In the genomic region with DNA sequence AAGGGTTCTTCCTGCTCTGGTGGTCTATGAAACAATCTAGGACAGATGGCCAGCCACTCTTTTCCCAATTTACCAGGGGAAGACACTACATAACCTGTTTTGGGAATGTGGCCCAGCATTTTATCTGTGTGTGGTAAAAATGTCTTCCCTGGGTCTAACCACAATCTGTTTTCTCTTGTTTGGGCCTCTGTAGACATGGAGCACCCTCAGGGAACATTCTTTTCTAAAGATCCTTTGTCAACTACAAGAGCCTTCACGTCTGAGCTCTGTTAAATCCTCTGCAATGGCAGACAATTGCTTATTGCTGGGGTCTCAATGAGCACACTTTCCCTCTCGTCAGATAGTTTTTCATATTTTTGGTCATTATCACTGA, we compare ENCODE assay signal across 19 cellular contexts. TPM values are rescaled to one million over a fixed set of nuclear protein-coding genes. Genes with fewer than 3 reads are reported as not detected.
A peak's percentile ranks its signal among the peaks of the same experiment; 100 is the strongest.
DNase-seq lines count a peak whose midpoint lies in the region; ATAC-seq, FAIRE-seq and TF ChIP-seq lines count a peak whose summit lies in the region.
"Had no signal": no experiment of that assay in that cellular context is flagged by ENCODE, and none has a peak within 500 bp of the region (broad histone marks: within the 10 kb centered on the region; RNA-seq: fewer than 3 reads in every experiment).

No MANE protein-coding gene starts in this region.

- H3K4me2 ChIP-seq in H1 (ENCODE audit: insufficient read depth in 1 of 2, low read depth in 2 of 2, low read length in 2 of 2) = no peak overlapping the region

- no TSS peak for BruUV-seq in Panc1 (replicated peaks; lab: Mats Ljungman, UMichigan)

- no peak overlapping the region for H3K14ac ChIP-seq in H1 (ENCODE audit: insufficient read length)

- H3K9ac ChIP-seq in H1 (replicated peaks in 1 of 4; ENCODE audit: extremely low read depth in 1 of 4, low read depth in 3 of 4, low read length in 3 of 4) = no peak overlapping the region

- H3K9me3 ChIP-seq in Panc1 (ENCODE audit: control insufficient read depth, insufficient read depth, low read depth, low read length) (no peaks in the 10 kb centered on the region), H1 (ENCODE audit: insufficient read depth in 2 of 2, low read depth in 1 of 2, low read length in 1 of 2) (no peaks in the 10 kb centered on the region)
- H3K9me3 ChIP-seq: right atrium auricular region had no signal

- H4K8ac ChIP-seq in H1 (ENCODE audit: extremely low read depth, insufficient read depth, low read length) = no peak overlapping the region

- no peaks in the 10 kb centered on the region for H3K9me3 Mint-ChIP-seq in osteocyte (ENCODE audit: unreplicated experiment)
- H3K9me3 Mint-ChIP-seq: activated naive CD8-positive, alpha-beta T cell treated with anti-CD3 and anti-CD28 coated beads for 36 hours; CD4-positive, CD25-positive, alpha-beta regulatory T cell had no signal

- peak overlapping the region; percentile 84 for H3K27ac Mint-ChIP-seq in osteocyte (ENCODE audit: unreplicated experiment)
- H3K27ac Mint-ChIP-seq: activated naive CD8-positive, alpha-beta T cell treated with anti-CD3 and anti-CD28 coated beads for 36 hours; CD4-positive, CD25-positive, alpha-beta regulatory T cell had no signal

- H3K23me2 ChIP-seq in H1 (ENCODE audit: low read depth, low read length) = no peaks in the 10 kb centered on the region

- H3K4me3 ChIP-seq in Panc1 (ENCODE audit: low read depth in 2 of 2, low read length in 2 of 2) (no peak overlapping the region), H1 (ENCODE audit: extremely low read depth in 1 of 4, insufficient read depth in 2 of 4, low read depth in 3 of 4, low read length in 4 of 4) (no peak overlapping the region)
- H3K4me3 ChIP-seq: right atrium auricular region had no signal

- peaks cover 30% of the 10 kb centered on the region for H3K4me1 Mint-ChIP-seq in osteocyte (ENCODE audit: unreplicated experiment)

- no peaks in the 10 kb centered on the region for H3K36me3 ChIP-seq in Panc1 (ENCODE audit: control insufficient read depth, insufficient read depth, low read length)
- no peaks in the 10 kb centered on the region for H3K36me3 ChIP-seq in H1 (ENCODE audit: control insufficient read depth in 2 of 4, insufficient read depth in 4 of 4, low read length in 3 of 4)
- H3K36me3 ChIP-seq: right atrium auricular region had no signal

- H3K79me2 ChIP-seq in H1 (ENCODE audit: control insufficient read depth in 1 of 2, insufficient read depth in 2 of 2, low read length in 2 of 2) = no peaks in the 10 kb centered on the region

- H3K79me1 ChIP-seq in H1 (ENCODE audit: low read depth, low read length) = no peaks in the 10 kb centered on the region

- H3K27ac ChIP-seq in Panc1 (ENCODE audit: low read length) (peak overlapping the region; percentile 32; the same call in 1 of the 2 replicates), H1 (ENCODE audit: low read depth, low read length) (no peak overlapping the region)
- H3K27ac ChIP-seq: right atrium auricular region had no signal

- no peak overlapping the region for H4K5ac ChIP-seq in H1 (ENCODE audit: insufficient read length, low read depth, low read length)

- no peaks in the 10 kb centered on the region for H3K27me3 Mint-ChIP-seq in osteocyte (ENCODE audit: unreplicated experiment)

- H2BK120ac ChIP-seq in H1 (replicated peaks; ENCODE audit: low read depth, low read length) = no peak overlapping the region

- DNase-seq in GM18507 (ENCODE audit: extremely low spot score, insufficient read length, low read depth) = no peak
- no peak for DNase-seq in Panc1 (ENCODE audit: low read depth, low spot score)
- no peak for DNase-seq in H1 (ENCODE audit: low read depth in 1 of 2, low spot score in 2 of 2)
- no peak for DNase-seq in osteocyte (ENCODE audit: extremely low spot score, unreplicated experiment)
- DNase-seq in T-helper 9 cell = no peak
- DNase-seq: activated T-cell treated with anti-CD3 and anti-CD28 coated beads for 4 hours, NCI-H1105 treated with DMSO at 0.1 percent for 48 hours had no signal

- no peaks in the 10 kb centered on the region for H3K36me3 Mint-ChIP-seq in osteocyte (ENCODE audit: unreplicated experiment)
- H3K36me3 Mint-ChIP-seq: activated naive CD8-positive, alpha-beta T cell treated with anti-CD3 and anti-CD28 coated beads for 36 hours; CD4-positive, CD25-positive, alpha-beta regulatory T cell had no signal

- peak overlapping the region; percentile 10; the same call in 1 of the 2 replicates for H2BK5ac ChIP-seq in H1 (ENCODE audit: low read depth, low read length)

- TF ChIP-seq CTCF in Panc1 (IDR thresholded peaks at IDR 0.05) (no peak), H1 (IDR thresholded peaks at IDR 0.05; ENCODE audit: control extremely low read depth in 1 of 3, insufficient read depth in 1 of 3, low read depth in 1 of 3, low read length in 3 of 3) (no peak), osteocyte (IDR thresholded peaks at IDR 0.05) (no peak)

- no peak overlapping the region for H2AFZ ChIP-seq in H1 (ENCODE audit: low read length)

- no peak overlapping the region for H2BK12ac ChIP-seq in H1 (ENCODE audit: low read depth, low read length)

- H3K4me3 Mint-ChIP-seq in osteocyte (ENCODE audit: unreplicated experiment) = no peak overlapping the region
- H3K4me3 Mint-ChIP-seq: activated naive CD8-positive, alpha-beta T cell treated with anti-CD3 and anti-CD28 coated beads for 36 hours; CD4-positive, CD25-positive, alpha-beta regulatory T cell had no signal

- no peak overlapping the region for H3K4ac ChIP-seq in H1 (replicated peaks; ENCODE audit: insufficient read length, low read depth, low read length)

- peak; percentile 26 for FAIRE-seq in GM18507 (lab: Jason Lieb, UNC)
- no peak for FAIRE-seq in H1 (lab: Jason Lieb, UNC)
- FAIRE-seq: HTR-8/SVneo had no signal

- H3K23ac ChIP-seq in H1 (ENCODE audit: insufficient read length) = no peak overlapping the region

- H3K4me1 ChIP-seq in Panc1 (ENCODE audit: control insufficient read depth, insufficient read depth, low read length) (peaks cover 6% of the 10 kb centered on the region), H1 (replicated peaks in 1 of 4; ENCODE audit: control insufficient read depth in 3 of 4, insufficient read depth in 4 of 4, low read length in 3 of 4) (peaks cover 0 to 7% (median 0%) of the 10 kb centered on the region in 4 experiments; a peak in 2 of 7 replicates)

- no peak for ATAC-seq in Panc1
- no peak for ATAC-seq in HG02852 (IDR thresholded peaks at IDR 0.05; ENCODE audit: unreplicated experiment)
- no peak for ATAC-seq in GM19324 (IDR thresholded peaks at IDR 0.05; ENCODE audit: low FRiP score, unreplicated experiment)
- ATAC-seq in HG03196 (IDR thresholded peaks at IDR 0.05; ENCODE audit: unreplicated experiment) = no peak

- intact Hi-C loops in Panc1 (cut with micrococcal nuclease; ENCODE audit: unreplicated experiment) = no loop called here

- POLR2A ChIA-PET in Panc1 (lab: Charles Lee) (interaction anchor here (0.7 kb wide), 2 partner anchors 42 to 84 kb away, joined by 8 to 11 read pairs; no protein-coding TSS in a partner anchor), H1 (lab: Charles Lee; ENCODE audit: partially characterized antibody) (no interaction called here)

- no peak for TF ChIP-seq EP300 in H1 (IDR thresholded peaks at IDR 0.05; ENCODE audit: borderline replicate concordance in 1 of 2, low read depth in 2 of 2, low read length in 2 of 2)

- H3K27me3 ChIP-seq in Panc1 (ENCODE audit: control insufficient read depth, insufficient read depth, low read length) (no peaks in the 10 kb centered on the region), H1 (replicated peaks in 1 of 4; ENCODE audit: control insufficient read depth in 3 of 4, extremely low read depth in 1 of 4, insufficient read depth in 3 of 4, low read length in 3 of 4) (no peaks in the 10 kb centered on the region)
- H3K27me3 ChIP-seq: right atrium auricular region had no signal

- no peaks in the 10 kb centered on the region for H4K20me1 ChIP-seq in H1 (replicated peaks in 1 of 2; ENCODE audit: control insufficient read depth in 1 of 2, insufficient read depth in 2 of 2, low read length in 2 of 2)

- no peak overlapping the region for H2BK15ac ChIP-seq in H1 (ENCODE audit: low read length)

- WGBS in H1 (ENCODE audit: extremely low coverage in 1 of 2, insufficient coverage in 1 of 2, insufficient read length in 1 of 2, insufficient replicate concordance in 2 of 2, low coverage in 1 of 2, low lambda C conversion rate in 2 of 2, missing lambda C conversion rate in 1 of 2), 2 experiments = 64% methylated on average over 2 of the region's 2 CpGs; no CpG with 5 or more reads in 1 of the 2 experiments

- no peak overlapping the region for H2BK20ac ChIP-seq in H1 (ENCODE audit: low read length)

- no peak for TF ChIP-seq RAD21 in H1 (IDR thresholded peaks at IDR 0.05 in 1 of 2, conservative IDR thresholded peaks at IDR 0.05 in 1 of 2; ENCODE audit: low read depth in 2 of 2, low read length in 2 of 2)

- H4K91ac ChIP-seq in H1 (replicated peaks; ENCODE audit: insufficient read length, low read length) = no peak overlapping the region

- no peak overlapping the region for H2AK5ac ChIP-seq in H1 (ENCODE audit: low read depth, low read length)

- no peak overlapping the region for H3K18ac ChIP-seq in H1 (ENCODE audit: extremely low read depth, low read length)

- CTCF ChIA-PET in Panc1 (lab: Charles Lee) (no interaction called here), H1 (lab: Charles Lee; ENCODE audit: partially characterized antibody) (interaction anchor here (1.4 kb wide), 1 partner anchor 101 kb away, joined by 4 read pairs; no protein-coding TSS in a partner anchor)

- no peak for TF ChIP-seq POLR2A in H1 (IDR thresholded peaks at IDR 0.05; ENCODE audit: control extremely low read depth in 1 of 2, low read depth in 2 of 2, low read length in 2 of 2)

- no peak overlapping the region for H3K56ac ChIP-seq in H1 (replicated peaks; ENCODE audit: insufficient read length, low read depth, low read length)

- in situ Hi-C loops in Panc1 (cut with HindIII; ENCODE audit: low pct_unique_long_range_greater_than_20kb, low sequenced_read_pairs) = no loop called here

TF ChIP-seq in H1, 55 proteins besides CTCF, POLR2A, EP300 and RAD21:
- no peak for TF ChIP-seq TCF12 (IDR thresholded peaks at IDR 0.05; ENCODE audit: low read depth, low read length)
- TF ChIP-seq SIX5 (IDR thresholded peaks at IDR 0.05; ENCODE audit: low read depth, low read length) = no peak
- no peak for TF ChIP-seq TBP (IDR thresholded peaks at IDR 0.05; ENCODE audit: low read depth, low read length)

RNA-seq across cellular contexts. Expression of gene PLAC1, which starts 35.5 kb away (rescaled TPM):
- total RNA-seq in Panc1 (2021; ENCODE audit: unreplicated experiment) (0.51 TPM), osteocyte (not detected in 2 replicates)
- 0.27 TPM for polyA plus RNA-seq in Panc1 (2012; ENCODE audit: insufficient read length)
- total RNA-seq in H1 (2021; fragmentation: NEBNext Ultra II Directional; extraction: Animal tissue kit (Norgen Biotek cat#: 25700)) = 0.96 TPM in 1 of 2 replicates, not detected in the other
- polyA plus RNA-seq in H1 (2011; rRNA removed) = 1.1 and 1.8 TPM in 2 replicates
- polyA plus RNA-seq in H1 (2011; cell fraction: cytosol; rRNA removed) = 0.90 TPM
- 0.46 TPM for polyA plus RNA-seq in H1 (2011; cell fraction: nucleus; rRNA removed)
- polyA plus RNA-seq in H1 (2012, experiment 1 of 2) = 0.39 to 1.3 TPM (median 0.87 TPM) in 4 replicates
- 0.33 TPM for polyA plus RNA-seq in H1 (2012, experiment 2 of 2)
- polyA plus RNA-seq in H1 (2013, experiment 1 of 2) = 1.3 TPM
- polyA plus RNA-seq in H1 (2013, experiment 2 of 2) = 1.6 TPM
- polyA minus RNA-seq in H1 (2011; rRNA and poly(A)+ RNA removed) = 0.47 and 0.88 TPM in 2 replicates
- not detected for polyA minus RNA-seq in H1 (2011; cell fraction: cytosol; rRNA and poly(A)+ RNA removed)
- not detected for polyA minus RNA-seq in H1 (2011; cell fraction: nucleus; rRNA and poly(A)+ RNA removed)
- total RNA-seq: activated naive CD8-positive, alpha-beta T cell treated with anti-CD3 and anti-CD28 coated beads for 36 hours; CD4-positive, CD25-positive, alpha-beta regulatory T cell; cerebellum; liver; right atrium auricular region; T-helper 1 cell treated with Interleukin-12 subunit alpha and Interleukin-12 subunit beta and Interleukin-4 antibody, amounts not matched to agents 30 ng/mL and 1 ng/mL, for 36 hours had no signal
- polyA plus RNA-seq: CD4-positive, CD25-positive, alpha-beta regulatory T cell; esophagus; liver; neural cell had no signal
